In the genomic region with DNA sequence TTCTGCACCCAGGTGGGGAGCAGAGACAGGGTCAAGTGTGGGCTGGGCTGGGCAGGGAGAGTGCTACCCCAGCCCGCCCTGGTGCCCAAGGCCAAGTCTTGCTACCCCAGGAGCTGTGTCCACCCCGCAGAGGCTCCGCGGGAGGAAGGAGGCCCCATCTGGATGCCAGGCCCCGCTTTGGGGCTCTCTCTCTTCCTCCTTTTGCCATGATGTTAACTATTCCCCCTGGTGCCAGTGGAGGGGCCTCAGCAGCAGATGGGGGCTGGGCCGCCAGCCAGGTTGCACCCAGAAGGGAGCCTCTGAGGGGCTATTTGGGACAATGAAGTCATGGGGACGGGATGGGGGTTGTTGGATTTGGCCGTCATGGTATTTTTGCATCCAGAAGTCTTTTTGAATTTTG, we compare ENCODE assay signal across 22 cellular contexts. TPM values are rescaled to one million over a fixed set of nuclear protein-coding genes. Genes with fewer than 3 reads are reported as not detected.
DNase-seq lines count a peak whose midpoint lies in the region; ATAC-seq, FAIRE-seq and TF ChIP-seq lines count a peak whose summit lies in the region.
"Had no signal": no experiment of that assay in that cellular context is flagged by ENCODE, and none has a peak within 500 bp of the region (broad histone marks: within the 10 kb centered on the region; RNA-seq: fewer than 3 reads in every experiment).

No MANE protein-coding gene starts in this region.

- no peaks in the 10 kb centered on the region for H3K4me1 ChIP-seq in breast epithelium
- no peaks in the 10 kb centered on the region for H3K4me1 ChIP-seq in kidney (ENCODE audit: control insufficient read depth in 1 of 2, insufficient read depth in 1 of 2, low read depth in 1 of 2, low read length in 2 of 2)
- H3K4me1 ChIP-seq: SJSA1 had no signal

- DNase-seq in breast epithelium (ENCODE audit: low spot score in 2 of 2) (no peak), MCF 10A (ENCODE audit: unreplicated experiment) (no peak), GM20000 (ENCODE audit: low spot score) (peak; percentile 13), WTC11 (ENCODE audit: low spot score) (no peak), kidney (peak; percentile 61), DMS53 (lab: John Stamatoyannopoulos, UW) (no peak)
- DNase-seq in activated effector memory CD4-positive, alpha-beta T cell treated with anti-CD3 and anti-CD28 coated beads, Interleukin-2, amount 50 U/mL, for 16 hours = no peak
- DNase-seq: 8988T; GM23248; NCI-H1092 treated with DMSO at 0.1 percent for 48 hours; NCI-H1436 treated with DMSO at 0.1 percent for 48 hours; NCI-H2029; NCI-H226; NCI-H774; NK-92 treated with Interleukin-12 subunit alpha and Interleukin-12 subunit beta, amount 100 ng/mL, for 24 hours; T-helper 1 cell had no signal

- H3K4me3 ChIP-seq in breast epithelium = peak overlapping the region in 1 of 3 donors; percentile 11
- no peak overlapping the region for H3K4me3 ChIP-seq in kidney (ENCODE audit: low read length in 2 of 2)
- H3K4me3 ChIP-seq: GM12878, GM23248, SJSA1 had no signal

- TF ChIP-seq CTCF in breast epithelium (IDR thresholded peaks at IDR 0.05) (no peak), MCF 10A (IDR thresholded peaks at IDR 0.05; ENCODE audit: unreplicated experiment) (no peak), GM20000 (IDR thresholded peaks at IDR 0.05; ENCODE audit: extremely low read depth, missing control alignments) (no peak), WTC11 (IDR thresholded peaks at IDR 0.05) (no peak), kidney (IDR thresholded peaks at IDR 0.05; ENCODE audit: borderline replicate concordance, extremely low read depth, insufficient read depth) (no peak)

- no peak overlapping the region for H3K9ac ChIP-seq in kidney (ENCODE audit: low read length in 2 of 2)
- H3K9ac ChIP-seq: GM23248 had no signal

- H3K9me3 ChIP-seq in breast epithelium (no peaks in the 10 kb centered on the region), kidney (ENCODE audit: control insufficient read depth in 1 of 2, low read length in 2 of 2) (no peaks in the 10 kb centered on the region)
- H3K9me3 ChIP-seq: SJSA1 had no signal

- H3K4me1 Mint-ChIP-seq in MCF 10A (ENCODE audit: insufficient read depth, unreplicated experiment) (no peaks in the 10 kb centered on the region), WTC11 (no peaks in the 10 kb centered on the region)

- H3K9me3 Mint-ChIP-seq in MCF 10A (ENCODE audit: unreplicated experiment) (no peaks in the 10 kb centered on the region), WTC11 (no peaks in the 10 kb centered on the region)
- H3K9me3 Mint-ChIP-seq: CD14-positive monocyte had no signal

- no peaks in the 10 kb centered on the region for H3K36me3 ChIP-seq in breast epithelium
- no peaks in the 10 kb centered on the region for H3K36me3 ChIP-seq in kidney (ENCODE audit: control insufficient read depth in 1 of 2, insufficient read depth in 2 of 2, low read length in 2 of 2)
- H3K36me3 ChIP-seq: SJSA1 had no signal

- intact Hi-C loops in breast epithelium (cut with DNase I; ENCODE audit: low total_unique reads) (no loop called here), MCF 10A (cut with micrococcal nuclease) (no loop called here), kidney (cut with DNase I) (no loop called here)

- H3K4me3 Mint-ChIP-seq in MCF 10A (ENCODE audit: unreplicated experiment) = no peak overlapping the region
- H3K4me3 Mint-ChIP-seq in WTC11 = no peak overlapping the region
- H3K4me3 Mint-ChIP-seq: CD14-positive monocyte had no signal

- ATAC-seq in WTC11 (no peak), GM21526 (IDR thresholded peaks at IDR 0.05; ENCODE audit: low FRiP score, unreplicated experiment) (no peak)
- ATAC-seq: GM12878, HCT116 had no signal

- BruUV-seq in MCF 10A (replicated peaks; lab: Mats Ljungman, UMichigan) = no TSS peak

- CTCF ChIA-PET in MCF 10A (lab: Yijun Ruan, JAX) = interaction anchor here (0.8 to 1.6 kb wide), 2 partner anchors 9 to 87 kb away, joined by 3 to 5 read pairs; no protein-coding TSS in a partner anchor
- CTCF ChIA-PET in WTC11 (lab: Charles Lee) = interaction anchor here (1.1 to 2.7 kb wide), 6 partner anchors 9 to 94 kb away, joined by 3 to 15 read pairs (median 4); no protein-coding TSS in a partner anchor

- no peak for TF ChIP-seq POLR2A in breast epithelium (IDR thresholded peaks at IDR 0.05)

- no peaks in the 10 kb centered on the region for H3K36me3 Mint-ChIP-seq in MCF 10A (ENCODE audit: insufficient read depth, unreplicated experiment)
- peaks cover 8% of the 10 kb centered on the region; the same call in 1 of the 2 replicates for H3K36me3 Mint-ChIP-seq in WTC11

- POLR2A ChIA-PET in MCF 10A (lab: Yijun Ruan, JAX) = interaction anchor here (0.7 kb wide), 1 partner anchor 66 kb away, joined by 3 read pairs; no protein-coding TSS in a partner anchor
- POLR2A ChIA-PET in WTC11 (lab: Charles Lee) = no interaction called here

- H3K27ac ChIP-seq in breast epithelium = peak overlapping the region; percentile 62 to 75
- no peak overlapping the region for H3K27ac ChIP-seq in kidney (ENCODE audit: low read depth in 2 of 2, low read length in 2 of 2)
- H3K27ac ChIP-seq: GM23248, SJSA1 had no signal

- H3K27me3 ChIP-seq in breast epithelium = no peaks in the 10 kb centered on the region

- no peak overlapping the region for H3K27ac Mint-ChIP-seq in MCF 10A (ENCODE audit: low read depth, unreplicated experiment)
- peak overlapping the region; percentile 27; the same call in 1 of the 2 replicates for H3K27ac Mint-ChIP-seq in WTC11

- FAIRE-seq in kidney (lab: Jason Lieb, UNC) = no peak
- FAIRE-seq: GM12878 had no signal

- no peaks in the 10 kb centered on the region for H3K27me3 Mint-ChIP-seq in MCF 10A (ENCODE audit: insufficient read depth, unreplicated experiment)
- H3K27me3 Mint-ChIP-seq in WTC11 (ENCODE audit: low read depth) = no peaks in the 10 kb centered on the region

TF ChIP-seq in WTC11, 78 proteins besides CTCF, POLR2A, EP300 and RAD21 (continues in another document):
- TF ChIP-seq, protein P1, sequence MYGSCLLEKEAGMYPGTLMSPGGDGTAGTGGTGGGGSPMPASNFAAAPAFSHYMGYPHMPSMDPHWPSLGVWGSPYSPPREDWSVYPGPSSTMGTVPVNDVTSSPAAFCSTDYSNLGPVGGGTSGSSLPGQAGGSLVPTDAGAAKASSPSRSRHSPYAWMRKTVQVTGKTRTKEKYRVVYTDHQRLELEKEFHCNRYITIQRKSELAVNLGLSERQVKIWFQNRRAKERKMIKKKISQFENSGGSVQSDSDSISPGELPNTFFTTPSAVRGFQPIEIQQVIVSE (CRISPR knock-in tag; IDR thresholded peaks at IDR 0.05; ENCODE audit: borderline replicate concordance) = no peak
- TF ChIP-seq NR2C2 (CRISPR knock-in tag; IDR thresholded peaks at IDR 0.05) = no peak
- TF ChIP-seq, protein P2, sequence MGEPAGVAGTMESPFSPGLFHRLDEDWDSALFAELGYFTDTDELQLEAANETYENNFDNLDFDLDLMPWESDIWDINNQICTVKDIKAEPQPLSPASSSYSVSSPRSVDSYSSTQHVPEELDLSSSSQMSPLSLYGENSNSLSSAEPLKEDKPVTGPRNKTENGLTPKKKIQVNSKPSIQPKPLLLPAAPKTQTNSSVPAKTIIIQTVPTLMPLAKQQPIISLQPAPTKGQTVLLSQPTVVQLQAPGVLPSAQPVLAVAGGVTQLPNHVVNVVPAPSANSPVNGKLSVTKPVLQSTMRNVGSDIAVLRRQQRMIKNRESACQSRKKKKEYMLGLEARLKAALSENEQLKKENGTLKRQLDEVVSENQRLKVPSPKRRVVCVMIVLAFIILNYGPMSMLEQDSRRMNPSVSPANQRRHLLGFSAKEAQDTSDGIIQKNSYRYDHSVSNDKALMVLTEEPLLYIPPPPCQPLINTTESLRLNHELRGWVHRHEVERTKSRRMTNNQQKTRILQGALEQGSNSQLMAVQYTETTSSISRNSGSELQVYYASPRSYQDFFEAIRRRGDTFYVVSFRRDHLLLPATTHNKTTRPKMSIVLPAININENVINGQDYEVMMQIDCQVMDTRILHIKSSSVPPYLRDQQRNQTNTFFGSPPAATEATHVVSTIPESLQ (CRISPR knock-in tag; IDR thresholded peaks at IDR 0.05) = no peak
- TF ChIP-seq, protein P3, sequence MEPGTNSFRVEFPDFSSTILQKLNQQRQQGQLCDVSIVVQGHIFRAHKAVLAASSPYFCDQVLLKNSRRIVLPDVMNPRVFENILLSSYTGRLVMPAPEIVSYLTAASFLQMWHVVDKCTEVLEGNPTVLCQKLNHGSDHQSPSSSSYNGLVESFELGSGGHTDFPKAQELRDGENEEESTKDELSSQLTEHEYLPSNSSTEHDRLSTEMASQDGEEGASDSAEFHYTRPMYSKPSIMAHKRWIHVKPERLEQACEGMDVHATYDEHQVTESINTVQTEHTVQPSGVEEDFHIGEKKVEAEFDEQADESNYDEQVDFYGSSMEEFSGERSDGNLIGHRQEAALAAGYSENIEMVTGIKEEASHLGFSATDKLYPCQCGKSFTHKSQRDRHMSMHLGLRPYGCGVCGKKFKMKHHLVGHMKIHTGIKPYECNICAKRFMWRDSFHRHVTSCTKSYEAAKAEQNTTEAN (CRISPR knock-in tag; IDR thresholded peaks at IDR 0.05) = no peak
- no peak for TF ChIP-seq ZNF263 (CRISPR knock-in tag; IDR thresholded peaks at IDR 0.05; ENCODE audit: low read depth)
- no peak for TF ChIP-seq GTF2I (CRISPR knock-in tag; conservative IDR thresholded peaks at IDR 0.05)
- TF ChIP-seq ZBTB21 (CRISPR knock-in tag; IDR thresholded peaks at IDR 0.05; ENCODE audit: borderline replicate concordance) = no peak
- TF ChIP-seq JAZF1 (CRISPR knock-in tag; IDR thresholded peaks at IDR 0.05) = no peak
- TF ChIP-seq CREM (CRISPR knock-in tag; IDR thresholded peaks at IDR 0.05) = no peak
- no peak for TF ChIP-seq SOX15 (CRISPR knock-in tag; IDR thresholded peaks at IDR 0.05)
- no peak for TF ChIP-seq RORB (CRISPR knock-in tag; IDR thresholded peaks at IDR 0.05)

RNA-seq across cellular contexts. Expression of a gene that starts 9.3 kb away (rescaled TPM):
- total RNA-seq in breast epithelium (1 to 10 TPM; 2.2 to 4.9 (median 2.7) TPM), MCF 10A (2022) (0.07 TPM in 1 of 2 replicates, not detected in the other), WTC11 (2021) (26.2 to 41.7 TPM (median 30.8 TPM) in 3 replicates), kidney (9.5 TPM)
- polyA plus RNA-seq in kidney (ENCODE audit: insufficient read depth, low read depth, low replicate concordance) = 2.0 TPM
- total RNA-seq: LHCN-M2, SJSA1 had no signal

RNA-seq across cellular contexts. Expression of a gene that starts 23.9 kb away (rescaled TPM):
- total RNA-seq in breast epithelium (10 to 100 TPM; 30.2 to 36.7 (median 31.8) TPM), MCF 10A (2022) (31.6 and 36.4 TPM in 2 replicates), WTC11 (2021) (56.2 to 70.2 TPM (median 56.6 TPM) in 3 replicates), kidney (37.3 TPM)
- 16.4 TPM for polyA plus RNA-seq in kidney (ENCODE audit: insufficient read depth, low read depth, low replicate concordance)

RNA-seq across cellular contexts. Expression of a gene that starts 35.5 kb away (rescaled TPM):
- total RNA-seq in breast epithelium = 10 to 100 TPM; 59.8 to 83.1 (median 64.9) TPM
- total RNA-seq in MCF 10A (2022) = 36.8 and 40.7 TPM in 2 replicates
- total RNA-seq in WTC11 (2021) = 69.3 to 87.3 TPM (median 71.6 TPM) in 3 replicates
- 67.9 TPM for total RNA-seq in kidney
- 23.0 TPM for polyA plus RNA-seq in kidney (ENCODE audit: insufficient read depth, low read depth, low replicate concordance)

RNA-seq across cellular contexts. Expression of a gene that starts 45.0 kb away (rescaled TPM):
- total RNA-seq in breast epithelium (not detected), MCF 10A (2022) (not detected in 2 replicates), WTC11 (2021) (0.57 to 1.3 TPM (median 0.66 TPM) in 3 replicates), kidney (not detected)
- polyA plus RNA-seq in kidney (ENCODE audit: insufficient read depth, low read depth, low replicate concordance) = not detected
- total RNA-seq: GM23248, LHCN-M2, SJSA1 had no signal
- polyA plus RNA-seq: CD14-positive monocyte, GM23248 had no signal

Comparison
In these comparisons a context has a peak if more than half of its experiments do, and no peak if none do; other contexts are left out.
1. DNase-seq: peak in GM20000 (single experiment) and kidney (single experiment); none in breast epithelium (0 of 2), MCF 10A (single experiment), WTC11 (single experiment), activated effector memory CD4-positive, alpha-beta T cell treated with anti-CD3 and anti-CD28 coated beads, Interleukin-2, amount 50 U/mL, for 16 hours (single experiment) and DMS53 (single experiment).
2. H3K27ac ChIP-seq: peak in breast epithelium (2 of 2); none in kidney (0 of 2).